In the genomic region with DNA sequence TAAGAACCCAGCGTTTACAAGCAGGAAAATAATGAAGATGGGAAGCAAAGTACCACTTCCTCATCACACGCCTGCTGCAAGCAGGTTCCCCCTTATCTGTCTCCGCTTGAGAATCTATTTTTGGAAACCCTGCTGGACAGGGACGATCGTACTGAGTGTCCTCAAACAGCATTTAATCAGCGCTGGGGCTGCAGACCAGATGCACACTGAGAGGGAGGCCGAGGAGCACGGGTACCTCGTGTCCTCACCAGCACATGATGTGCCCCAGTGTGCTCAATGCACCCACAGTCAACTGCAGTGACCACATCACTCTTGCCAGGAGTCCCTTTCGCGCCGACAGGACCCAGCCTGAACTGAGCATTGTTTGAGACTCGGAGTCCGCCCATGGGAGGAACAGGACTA, we compare ENCODE assay signal across 11 cellular contexts.
A peak's percentile ranks its signal among the peaks of the same experiment; 100 is the strongest.
DNase-seq lines count a peak whose midpoint lies in the region; ATAC-seq and TF ChIP-seq lines count a peak whose summit lies in the region.
"Had no signal": no experiment of that assay in that cellular context is flagged by ENCODE, and none has a peak within 500 bp of the region (broad histone marks: within the 10 kb centered on the region; RNA-seq: fewer than 3 reads in every experiment).

No MANE protein-coding gene starts in this region.

- peak overlapping the region in 4 of 5 donors; percentile 50 to 88 (median 68) for H3K27ac ChIP-seq in adrenal gland
- H3K27ac ChIP-seq in sigmoid colon: peak overlapping the region; percentile 68 to 89 (median 83)

- H3K4me3 ChIP-seq in adrenal gland (no peak overlapping the region), sigmoid colon (peak overlapping the region in 2 of 4 donors; percentile 27 to 30)

- ATAC-seq in HG02623 (IDR thresholded peaks at IDR 0.05; ENCODE audit: unreplicated experiment): no peak
- ATAC-seq: HCT116 had no signal

- intact Hi-C loops in adrenal gland (cut with DNase I) (no loop called here), sigmoid colon (cut with DNase I) (no loop called here)

- peak; percentile 43 to 54 for DNase-seq in Kasumi-1 (lab: John Stamatoyannopoulos, UW)
- DNase-seq in adrenal gland: peak; percentile 63 to 95 (median 74)
- peak; percentile 73 to 75 for DNase-seq in hippocampal formation (lab: John Stamatoyannopoulos, UW)
- DNase-seq in sigmoid colon: peak; percentile 88
- no peak for DNase-seq in HuH-7 (ENCODE audit: low spot score)
- DNase-seq in iPS-NIHi7 (ENCODE audit: extremely low spot score): no peak
- no peak for DNase-seq in NCI-H2196 (lab: John Stamatoyannopoulos, UW; ENCODE audit: unreplicated experiment)
- DNase-seq: activated naive CD4-positive, alpha-beta T cell treated with anti-CD3 and anti-CD28 coated beads for 36 hours; NCI-H446 had no signal

- TF ChIP-seq CTCF in adrenal gland (IDR thresholded peaks at IDR 0.05): peak in 3 of 6 experiments; percentile 7 to 31 (median 20)
- no peak for TF ChIP-seq CTCF in sigmoid colon (IDR thresholded peaks at IDR 0.05)

- 20 to 37% (median 31%) methylated on average over 10 to 14 of the region's 14 CpGs for WGBS in adrenal gland, 4 donors
- WGBS in sigmoid colon, 2 donors: 72 to 85% methylated on average over 14 of the region's 14 CpGs

- H3K36me3 ChIP-seq in adrenal gland (replicated peaks in 1 of 2) (no peaks in the 10 kb centered on the region), sigmoid colon (peaks cover 0 to 7% (median under 1%) of the 10 kb centered on the region in 4 donors)

- TF ChIP-seq POLR2A in adrenal gland (IDR thresholded peaks at IDR 0.05) (peak in 1 of 2 donors; percentile 55), sigmoid colon (IDR thresholded peaks at IDR 0.05) (no peak)

- TF ChIP-seq EP300 in sigmoid colon (IDR thresholded peaks at IDR 0.05): peak; percentile 25 to 94 (median 80)

- H3K9me3 ChIP-seq in adrenal gland (replicated peaks in 1 of 3) (no peaks in the 10 kb centered on the region), sigmoid colon (no peaks in the 10 kb centered on the region)

- H3K27me3 ChIP-seq in adrenal gland (no peaks in the 10 kb centered on the region), sigmoid colon (no peaks in the 10 kb centered on the region)

- peaks cover 40 to 73% of the 10 kb centered on the region in 2 donors for H3K4me1 ChIP-seq in adrenal gland (replicated peaks in 1 of 2)
- H3K4me1 ChIP-seq in sigmoid colon: peaks cover 0 to 85% (median 66%) of the 10 kb centered on the region in 4 donors

Comparison
In these comparisons a context has a peak if more than half of its experiments do, and no peak if none do; other contexts are left out.
1. DNase-seq: peak in Kasumi-1 (2 of 2), adrenal gland (7 of 7), hippocampal formation (2 of 2) and sigmoid colon (single experiment); none in HuH-7 (single experiment), iPS-NIHi7 (single experiment) and NCI-H2196 (single experiment).